26 cellular contexts compared by ENCODE assay signal in genomic region chr10:95168694-95169093, GRCh38. TPM values are rescaled to one million over a fixed set of nuclear protein-coding genes. Genes with fewer than 3 reads are reported as not detected.
DNase-seq lines count a peak whose midpoint lies in the region; ATAC-seq, FAIRE-seq and TF ChIP-seq lines count a peak whose summit lies in the region.
"Had no signal": no experiment of that assay in that cellular context is flagged by ENCODE, and none has a peak within 500 bp of the region (broad histone marks: within the 10 kb centered on the region; RNA-seq: fewer than 3 reads in every experiment).

No MANE protein-coding gene starts in this region.

- WGBS in HepG2 (ENCODE audit: low lambda C conversion rate), result 78% methylated on average over 4 of the region's 4 CpGs

- TF ChIP-seq EP300 in HepG2 (IDR thresholded peaks at IDR 0.05; ENCODE audit: low read depth in 2 of 2, low read length in 2 of 2) (no peak), HepG2 (CRISPR knock-in tag; IDR thresholded peaks at IDR 0.05; ENCODE audit: borderline replicate concordance) (no peak)

- peaks cover 5% of the 10 kb centered on the region; the same call in 1 of the 2 replicates for H3K9me2 ChIP-seq in GM23338 (ENCODE audit: insufficient read depth)

- peaks cover 27% of the 10 kb centered on the region for H3K9me3 Mint-ChIP-seq in GM23338
- H3K9me3 Mint-ChIP-seq in WTC11, result peaks cover 33% of the 10 kb centered on the region

- in situ Hi-C loops in KBM-7 (cut with MboI; ENCODE audit: low pct_unique_long_range_greater_than_20kb, low sequenced_read_pairs), result no loop called here
- in situ Hi-C loops in HepG2 (cut with HindIII; ENCODE audit: extremely low pct_ligation_motif_present, low pct_unique_long_range_greater_than_20kb), result no loop called here

- no peak overlapping the region for H3K4me2 ChIP-seq in GM23338
- H3K4me2 ChIP-seq in HepG2 (ENCODE audit: low read depth, low read length), result no peak overlapping the region

- H3K27ac Mint-ChIP-seq in GM23338 (no peak overlapping the region), WTC11 (no peak overlapping the region)
- H3K27ac Mint-ChIP-seq: CD4-positive, CD25-positive, alpha-beta regulatory T cell; CD8-positive, alpha-beta memory T cell; HFFc6; IgD-negative memory B cell had no signal

- BruUV-seq in HepG2 (replicated peaks; lab: Mats Ljungman, UMichigan), result no TSS peak

- peaks cover 2% of the 10 kb centered on the region for H3K27me3 Mint-ChIP-seq in GM23338 (ENCODE audit: insufficient read depth, low read depth, poor library complexity)
- no peaks in the 10 kb centered on the region for H3K27me3 Mint-ChIP-seq in WTC11 (ENCODE audit: low read depth)
- H3K27me3 Mint-ChIP-seq: CD4-positive, CD25-positive, alpha-beta regulatory T cell; IgD-negative memory B cell had no signal

- TF ChIP-seq POLR2A in HepG2 (IDR thresholded peaks at IDR 0.05; ENCODE audit: insufficient read depth in 1 of 2, low read depth in 2 of 2, low read length in 2 of 2), result no peak

- no peaks in the 10 kb centered on the region for H3F3A ChIP-seq in GM23338 (replicated peaks; ENCODE audit: low read depth)

- CTCF ChIA-PET in WTC11 (lab: Charles Lee) (no interaction called here), HepG2 (lab: Yijun Ruan, JAX; ENCODE audit: low intra/inter-chr PET ratio, low total read pairs) (no interaction called here)

- H4K20me1 ChIP-seq in GM23338 (replicated peaks; ENCODE audit: insufficient read depth), result no peaks in the 10 kb centered on the region
- H4K20me1 ChIP-seq in HepG2 (ENCODE audit: insufficient read depth, low read length), result no peaks in the 10 kb centered on the region

- ATAC-seq in GM23338, result no peak
- ATAC-seq in WTC11, result peak; percentile 43; the same call in 1 of the 2 replicates
- ATAC-seq in HepG2, result no peak
- no peak for ATAC-seq in GM19351 (IDR thresholded peaks at IDR 0.05; ENCODE audit: unreplicated experiment)

- H3K4me1 ChIP-seq in GM23338 (ENCODE audit: insufficient read depth) (no peaks in the 10 kb centered on the region), HepG2 (ENCODE audit: insufficient read depth, low read length) (peaks cover 7% of the 10 kb centered on the region; the same call in 1 of the 2 replicates)
- H3K4me1 ChIP-seq: BE2C had no signal

- H3K9ac ChIP-seq in HepG2 (ENCODE audit: insufficient read depth, low read depth, low read length), result no peak overlapping the region

- H2AFZ ChIP-seq in GM23338 (no peak overlapping the region), HepG2 (ENCODE audit: low read length) (no peak overlapping the region)

- H3K4me3 Mint-ChIP-seq in GM23338 (no peak overlapping the region), WTC11 (no peak overlapping the region)
- H3K4me3 Mint-ChIP-seq: CD4-positive, CD25-positive, alpha-beta regulatory T cell; CD8-positive, alpha-beta memory T cell; HFFc6; IgD-negative memory B cell had no signal

- DNase-seq in GM23338 (ENCODE audit: low spot score) (peak; percentile 7), KBM-7 (peak; percentile 23), WTC11 (ENCODE audit: low spot score) (no peak), HepG2 (ENCODE audit: low spot score) (no peak), NCI-H345 (lab: John Stamatoyannopoulos, UW) (no peak), NCI-H1105 treated with DMSO at 0.1 percent for 48 hours (lab: John Stamatoyannopoulos, UW) (no peak)
- DNase-seq: ACHN; BE2C; C1 segment of cervical spinal cord; CD4-positive, CD25-positive, alpha-beta regulatory T cell; CD8-positive, alpha-beta memory T cell; COR-L47; DMS 273 treated with DMSO at 0.1 percent for 48 hours; DMS79; GDM1; HCEC 1CT; HFFc6; KG1 had no signal

- H3K36me3 ChIP-seq in GM23338 (ENCODE audit: insufficient read depth) (no peaks in the 10 kb centered on the region), HepG2 (replicated peaks in 1 of 2; ENCODE audit: control insufficient read depth in 1 of 2, insufficient read depth in 2 of 2, low read length in 2 of 2) (no peaks in the 10 kb centered on the region)
- H3K36me3 ChIP-seq: BE2C had no signal

- TF ChIP-seq CTCF in GM23338 (conservative IDR thresholded peaks at IDR 0.05; ENCODE audit: low read depth in 2 of 2), result peak in 1 of 2 experiments; percentile 23; a peak in 1 of 4 replicates
- TF ChIP-seq CTCF in WTC11 (IDR thresholded peaks at IDR 0.05), result no peak
- 0 out of 2 replicates have a peak, but pooled peaks have one; percentile 9 for TF ChIP-seq CTCF in HepG2 (CRISPR knock-in tag; IDR thresholded peaks at IDR 0.05)

- H3K79me2 ChIP-seq in GM23338 (replicated peaks; ENCODE audit: insufficient read depth) (no peaks in the 10 kb centered on the region), HepG2 (ENCODE audit: insufficient read depth, low read length) (no peaks in the 10 kb centered on the region)

- POLR2A ChIA-PET in WTC11 (lab: Charles Lee), result no interaction called here
- POLR2A ChIA-PET in HepG2 (lab: Yijun Ruan, JAX), result no interaction called here

- FAIRE-seq in HepG2 (lab: Jason Lieb, UNC), result no peak
- FAIRE-seq: GM12892, GM18507, HTR-8/SVneo had no signal

- H3K4me3 ChIP-seq in GM23338 (no peak overlapping the region), HepG2 (replicated peaks in 1 of 3; ENCODE audit: insufficient read depth in 1 of 3, low read depth in 2 of 3, low read length in 3 of 3) (no peak overlapping the region)

- no peaks in the 10 kb centered on the region for H3K9me3 ChIP-seq in HepG2 (ENCODE audit: low read length)
- H3K9me3 ChIP-seq: BE2C had no signal

- intact Hi-C loops in HepG2 (cut with micrococcal nuclease; ENCODE audit: unreplicated experiment), result no loop called here

- peaks cover 33% of the 10 kb centered on the region for H3K36me3 Mint-ChIP-seq in GM23338 (ENCODE audit: low read depth)
- H3K36me3 Mint-ChIP-seq in WTC11, result peaks cover 21% of the 10 kb centered on the region
- H3K36me3 Mint-ChIP-seq: CD4-positive, CD25-positive, alpha-beta regulatory T cell; CD8-positive, alpha-beta memory T cell had no signal

- H3K27me3 ChIP-seq in GM23338 (ENCODE audit: insufficient read depth) (no peaks in the 10 kb centered on the region), HepG2 (ENCODE audit: control insufficient read depth in 1 of 2, insufficient read depth in 2 of 2, low read length in 2 of 2) (no peaks in the 10 kb centered on the region; a peak in 1 of 5 replicates)
- H3K27me3 ChIP-seq: BE2C had no signal

- no peaks in the 10 kb centered on the region for H3K4me1 Mint-ChIP-seq in GM23338
- no peaks in the 10 kb centered on the region for H3K4me1 Mint-ChIP-seq in WTC11
- H3K4me1 Mint-ChIP-seq: CD4-positive, CD25-positive, alpha-beta regulatory T cell; CD8-positive, alpha-beta memory T cell had no signal

- TF ChIP-seq RAD21 in HepG2 (CRISPR knock-in tag; IDR thresholded peaks at IDR 0.05), result no peak

- H3K27ac ChIP-seq in GM23338 (ENCODE audit: low read depth) (no peak overlapping the region), HepG2 (ENCODE audit: extremely low read length, insufficient read depth, low read length) (no peak overlapping the region)

TF ChIP-seq in WTC11, 78 proteins besides CTCF, POLR2A, EP300 and RAD21 (continues in another document):
- no peak for TF ChIP-seq SOX15 (CRISPR knock-in tag; IDR thresholded peaks at IDR 0.05)

TF ChIP-seq in HepG2, 621 proteins besides CTCF, POLR2A, EP300 and RAD21:
- TF ChIP-seq ZNF326 (CRISPR knock-in tag; IDR thresholded peaks at IDR 0.05; ENCODE audit: borderline replicate concordance), result no peak
- no peak for TF ChIP-seq ATF2 (CRISPR knock-in tag; IDR thresholded peaks at IDR 0.05)
- no peak for TF ChIP-seq ZNF468 (CRISPR knock-in tag; IDR thresholded peaks at IDR 0.05)
- no peak for TF ChIP-seq NKX3-1 (CRISPR knock-in tag; IDR thresholded peaks at IDR 0.05)

RNA-seq across cellular contexts. Expression of gene ACSM6, which starts 25.3 kb away (rescaled TPM):
- total RNA-seq in GM23338 (2014; rRNA removed; shearing (Covaris generic)), result not detected in 2 replicates
- 0.65 and 0.90 TPM in 2 replicates for polyA plus RNA-seq in GM23338 (2016; fragmentation: Nextera tagmentation; extraction: Ambion mirVana)
- 0.11 to 0.14 TPM in 2 of 3 replicates, not detected in the other for total RNA-seq in WTC11 (2021)
- total RNA-seq in HepG2 (2016; rRNA removed; fragmentation: Illumina TruSeq; extraction: Trizol), result not detected in 2 replicates
- total RNA-seq in HepG2 (2016; cell fraction: cytosol; rRNA removed; fragmentation: Illumina TruSeq; extraction: Trizol; ENCODE audit: low read depth), result not detected in 2 replicates
- total RNA-seq in HepG2 (2016; cell fraction: insoluble cytoplasmic fraction; rRNA removed; fragmentation: Illumina TruSeq; extraction: Trizol), result not detected in 2 replicates
- not detected in 2 replicates for total RNA-seq in HepG2 (2016; cell fraction: membrane; rRNA removed; fragmentation: Illumina TruSeq; extraction: Trizol)
- total RNA-seq in HepG2 (2016; cell fraction: nucleus; rRNA removed; fragmentation: Illumina TruSeq; extraction: Trizol), result not detected in 2 replicates
- polyA plus RNA-seq in HepG2 (2011; rRNA removed), result not detected in 2 replicates
- not detected in 2 replicates for polyA plus RNA-seq in HepG2 (2011; cell fraction: cytosol; rRNA removed)
- polyA plus RNA-seq in HepG2 (2011; cell fraction: nucleus; rRNA removed), result not detected in 2 replicates
- polyA plus RNA-seq in HepG2 (2012), result not detected in 2 replicates
- polyA plus RNA-seq in HepG2 (2016; cell fraction: cytosol; fragmentation: Illumina TruSeq; extraction: Trizol; ENCODE audit: low read depth), result not detected in 2 replicates
- not detected in 2 replicates for polyA plus RNA-seq in HepG2 (2016; cell fraction: insoluble cytoplasmic fraction; fragmentation: Illumina TruSeq; extraction: Trizol; ENCODE audit: low read depth)
- polyA plus RNA-seq in HepG2 (2016; cell fraction: membrane; fragmentation: Illumina TruSeq; extraction: Trizol; ENCODE audit: low read depth), result not detected in 2 replicates
- polyA plus RNA-seq in HepG2 (2016; cell fraction: nucleus; fragmentation: Illumina TruSeq; extraction: Trizol; ENCODE audit: insufficient read depth, low read depth), result not detected in 2 replicates
- polyA minus RNA-seq in HepG2 (2011; rRNA and poly(A)+ RNA removed; ENCODE audit: low replicate concordance), result not detected in 2 replicates
- polyA minus RNA-seq in HepG2 (2011; cell fraction: cytosol; rRNA and poly(A)+ RNA removed), result not detected in 2 replicates
- not detected in 2 replicates for polyA minus RNA-seq in HepG2 (2011; cell fraction: nucleus; rRNA and poly(A)+ RNA removed)
- total RNA-seq: A172; CD4-positive, CD25-positive, alpha-beta regulatory T cell; CD8-positive, alpha-beta memory T cell; Daoy; H4; HFFc6 had no signal
- polyA plus RNA-seq: CD4-positive, CD25-positive, alpha-beta regulatory T cell; CD8-positive, alpha-beta memory T cell; IgD-negative memory B cell had no signal

Comparison
In these comparisons a context has a peak if more than half of its experiments do, and no peak if none do; other contexts are left out.
1. DNase-seq: peak in GM23338 (single experiment) and KBM-7 (single experiment); none in WTC11 (single experiment), HepG2 (single experiment), NCI-H345 (single experiment) and NCI-H1105 treated with DMSO at 0.1 percent for 48 hours (single experiment).